ENCODE assay signal across 20 cellular contexts in the genomic region with DNA sequence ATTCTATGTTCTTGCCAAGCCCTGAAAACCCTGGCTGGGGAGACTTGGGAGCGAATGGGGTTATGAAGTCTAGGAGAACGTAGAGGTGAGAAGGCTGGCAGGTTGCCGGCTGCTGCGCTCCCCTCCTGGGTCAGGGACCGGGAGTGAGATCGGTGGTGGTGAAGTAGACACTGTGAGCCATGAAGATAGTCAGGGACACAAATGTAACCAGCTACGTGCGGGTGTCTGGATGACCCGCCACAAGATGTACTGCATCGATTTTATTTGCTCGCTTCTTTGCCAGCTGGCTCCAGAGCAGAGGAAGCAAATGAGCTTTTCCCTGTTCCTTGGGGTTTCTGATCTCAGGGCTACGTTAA.
"Had no signal": no experiment of that assay in that cellular context is flagged by ENCODE, and none has a peak within 500 bp of the region (broad histone marks: within the 10 kb centered on the region; RNA-seq: fewer than 3 reads in every experiment).

No MANE protein-coding gene starts in this region.

- H3K36me3 Mint-ChIP-seq: activated naive CD8-positive, alpha-beta T cell treated with anti-CD3 and anti-CD28 coated beads, Interleukin-2, amount 10 ng/mL, durations not matched to agents 7 days and 5 days; natural killer cell; WTC11 had no signal

- H3K9me3 ChIP-seq: neutrophil, SJCRH30, spleen, testis had no signal

- H3K4me1 ChIP-seq: parathyroid adenoma, testis had no signal

- H3K4me3 Mint-ChIP-seq: activated CD4-positive, alpha-beta T cell treated with anti-CD3 and anti-CD28 coated beads for 36 hours; activated naive CD4-positive, alpha-beta T cell treated with anti-CD3 and anti-CD28 coated beads for 36 hours; activated naive CD8-positive, alpha-beta T cell treated with anti-CD3 and anti-CD28 coated beads, Interleukin-2, amount 10 ng/mL, durations not matched to agents 7 days and 5 days; activated T-cell treated with anti-CD3 and anti-CD28 coated beads, Interleukin-2, amount 50 U/mL, for 4 hours; natural killer cell; WTC11 had no signal

- DNase-seq: activated CD4-positive, alpha-beta T cell treated with anti-CD3 and anti-CD28 coated beads for 36 hours; activated CD4-positive, alpha-beta T cell treated with anti-CD3 and anti-CD28 coated beads, Interleukin-2, amount 50 U/mL, for 48 hours; activated CD8-positive, alpha-beta memory T cell treated with anti-CD3 and anti-CD28 coated beads, Interleukin-2, amount 50 U/mL, for 48 hours; activated naive CD4-positive, alpha-beta T cell treated with anti-CD3 and anti-CD28 coated beads for 36 hours; activated naive CD8-positive, alpha-beta T cell treated with anti-CD3 and anti-CD28 coated beads, Interleukin-2, amount 10 ng/mL, durations not matched to agents 7 days and 5 days; activated T-cell treated with anti-CD3 and anti-CD28 coated beads, Interleukin-2, amount 50 U/mL, for 4 hours; amygdala; cortex of kidney; hypothalamus; natural killer cell; SJCRH30; spleen; stimulated activated CD4-positive, alpha-beta T cell treated with anti-CD3 and anti-CD28 coated beads, Interleukin-4, amount 100 ng/mL, for 1 hour; stimulated activated naive CD4-positive, alpha-beta T cell; T-helper 9 cell; testis; trophoblast cell had no signal

- H3K9me3 Mint-ChIP-seq: activated naive CD4-positive, alpha-beta T cell treated with anti-CD3 and anti-CD28 coated beads for 36 hours had no signal

- H3K36me3 ChIP-seq: neutrophil, SJCRH30, spleen had no signal

- H3K27ac Mint-ChIP-seq: activated CD4-positive, alpha-beta T cell treated with anti-CD3 and anti-CD28 coated beads for 36 hours; activated naive CD4-positive, alpha-beta T cell treated with anti-CD3 and anti-CD28 coated beads for 36 hours; activated naive CD8-positive, alpha-beta T cell treated with anti-CD3 and anti-CD28 coated beads, Interleukin-2, amount 10 ng/mL, durations not matched to agents 7 days and 5 days; natural killer cell; WTC11 had no signal

- H3K4me3 ChIP-seq: SJCRH30, spleen, testis had no signal

- ATAC-seq: activated CD4-positive, alpha-beta T cell treated with anti-CD3 and anti-CD28 coated beads for 36 hours; activated T-cell treated with anti-CD3 and anti-CD28 coated beads, Interleukin-2, amount 50 U/mL, for 4 hours; natural killer cell; WTC11 had no signal

- H3K27ac ChIP-seq: neutrophil, parathyroid adenoma, SJCRH30, testis had no signal

- H3K27me3 ChIP-seq: neutrophil, SJCRH30, spleen, testis had no signal

- H3K4me1 Mint-ChIP-seq: activated CD4-positive, alpha-beta T cell treated with anti-CD3 and anti-CD28 coated beads for 36 hours; activated naive CD8-positive, alpha-beta T cell treated with anti-CD3 and anti-CD28 coated beads, Interleukin-2, amount 10 ng/mL, durations not matched to agents 7 days and 5 days; natural killer cell had no signal
